Comparison of ENCODE assay signal across 1 cellular context in the genomic region with DNA sequence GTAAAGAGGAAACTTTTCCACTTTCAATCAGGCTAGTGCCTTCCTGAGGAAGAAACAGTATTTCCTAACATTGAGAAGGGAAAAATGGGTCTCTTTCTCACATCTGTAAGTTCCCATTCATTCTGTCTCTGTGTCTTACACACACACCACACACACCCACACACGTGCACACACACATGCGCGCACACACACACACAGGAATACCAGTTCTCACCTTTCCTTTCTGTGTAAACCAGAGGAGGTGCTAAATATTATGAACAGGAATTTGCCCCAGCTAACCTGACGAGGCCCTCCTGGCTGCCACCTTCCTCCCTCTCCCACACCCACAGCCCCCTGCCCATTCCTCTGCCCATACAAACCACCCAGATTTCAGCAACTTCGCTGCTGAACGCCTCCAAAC.
TF ChIP-seq lines count a peak whose summit lies in the region.

No MANE protein-coding gene starts in this region.

TF ChIP-seq in HEK293, 187 proteins besides CTCF, POLR2A, EP300 and RAD21 (continued from another document):
- TF ChIP-seq, protein P1, sequence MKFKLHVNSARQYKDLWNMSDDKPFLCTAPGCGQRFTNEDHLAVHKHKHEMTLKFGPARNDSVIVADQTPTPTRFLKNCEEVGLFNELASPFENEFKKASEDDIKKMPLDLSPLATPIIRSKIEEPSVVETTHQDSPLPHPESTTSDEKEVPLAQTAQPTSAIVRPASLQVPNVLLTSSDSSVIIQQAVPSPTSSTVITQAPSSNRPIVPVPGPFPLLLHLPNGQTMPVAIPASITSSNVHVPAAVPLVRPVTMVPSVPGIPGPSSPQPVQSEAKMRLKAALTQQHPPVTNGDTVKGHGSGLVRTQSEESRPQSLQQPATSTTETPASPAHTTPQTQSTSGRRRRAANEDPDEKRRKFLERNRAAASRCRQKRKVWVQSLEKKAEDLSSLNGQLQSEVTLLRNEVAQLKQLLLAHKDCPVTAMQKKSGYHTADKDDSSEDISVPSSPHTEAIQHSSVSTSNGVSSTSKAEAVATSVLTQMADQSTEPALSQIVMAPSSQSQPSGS (tag by site-specific recombination; IDR thresholded peaks at IDR 0.05; ENCODE audit: low read depth) = no peak
- TF ChIP-seq, protein P2, sequence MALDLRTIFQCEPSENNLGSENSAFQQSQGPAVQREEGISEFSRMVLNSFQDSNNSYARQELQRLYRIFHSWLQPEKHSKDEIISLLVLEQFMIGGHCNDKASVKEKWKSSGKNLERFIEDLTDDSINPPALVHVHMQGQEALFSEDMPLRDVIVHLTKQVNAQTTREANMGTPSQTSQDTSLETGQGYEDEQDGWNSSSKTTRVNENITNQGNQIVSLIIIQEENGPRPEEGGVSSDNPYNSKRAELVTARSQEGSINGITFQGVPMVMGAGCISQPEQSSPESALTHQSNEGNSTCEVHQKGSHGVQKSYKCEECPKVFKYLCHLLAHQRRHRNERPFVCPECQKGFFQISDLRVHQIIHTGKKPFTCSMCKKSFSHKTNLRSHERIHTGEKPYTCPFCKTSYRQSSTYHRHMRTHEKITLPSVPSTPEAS (tag by site-specific recombination; IDR thresholded peaks at IDR 0.05) = peak; percentile 60
- TF ChIP-seq ZFHX2 (tag by site-specific recombination; conservative IDR thresholded peaks at IDR 0.05) = peak; percentile 55
TF ChIP-seq in HEK293: peak in this region for 2.
